9 cellular contexts compared by ENCODE assay signal in the genomic region with DNA sequence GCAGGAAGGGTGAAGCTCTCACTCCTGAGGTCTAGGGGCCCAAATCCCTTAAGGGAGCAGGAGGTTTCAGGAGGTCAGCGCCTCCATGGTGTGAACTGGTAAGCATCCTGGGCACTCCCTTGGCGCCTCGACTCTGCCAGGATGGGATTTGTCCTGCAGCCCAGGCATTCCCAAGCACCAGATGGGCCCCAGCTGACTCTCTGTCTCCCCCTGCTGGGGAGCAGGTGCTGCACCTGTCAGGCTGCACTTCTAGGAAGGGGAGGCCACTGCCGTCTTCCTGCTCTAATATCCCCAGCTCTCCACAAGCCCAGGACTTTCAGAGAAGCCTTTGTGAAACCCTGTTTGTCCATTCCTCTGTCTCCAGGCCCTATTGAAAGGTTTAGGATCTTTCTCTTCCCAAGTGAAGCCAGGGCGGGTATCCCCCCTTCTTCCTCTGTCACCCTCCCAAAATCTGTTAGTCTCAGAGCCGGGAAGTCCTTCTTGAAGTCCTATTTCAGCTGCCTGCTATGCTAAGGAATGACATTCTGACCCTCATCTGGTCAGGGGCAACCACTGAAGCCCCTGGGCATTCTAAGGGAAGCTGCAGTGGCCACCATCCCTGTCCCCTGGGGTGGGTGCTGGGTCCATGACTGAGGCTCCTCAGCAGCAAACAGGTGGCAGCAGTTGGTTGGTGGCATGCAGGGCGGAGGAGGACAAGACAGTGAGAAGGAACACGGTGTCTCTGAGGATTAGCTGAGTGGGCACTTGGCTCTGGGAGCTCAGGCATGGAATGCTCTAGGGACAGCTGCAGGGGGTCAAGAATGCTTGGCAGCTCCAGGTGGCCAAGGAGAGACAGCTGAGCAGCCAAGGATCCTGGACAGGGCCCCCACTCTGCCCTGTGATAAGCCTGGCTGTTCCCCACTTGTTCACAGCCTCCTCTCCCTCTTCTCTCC. TPM values are rescaled to one million over a fixed set of nuclear protein-coding genes. Genes with fewer than 3 reads are reported as not detected.
DNase-seq lines count a peak whose midpoint lies in the region; ATAC-seq and TF ChIP-seq lines count a peak whose summit lies in the region.
"Had no signal": no experiment of that assay in that cellular context is flagged by ENCODE, and none has a peak within 500 bp of the region (broad histone marks: within the 10 kb centered on the region; RNA-seq: fewer than 3 reads in every experiment).

No MANE protein-coding gene starts in this region.

- H3K4me1 ChIP-seq in smooth muscle cell (ENCODE audit: low read depth), result peaks cover 8% of the 10 kb centered on the region

- H2AFZ ChIP-seq in smooth muscle cell (ENCODE audit: low read depth), result no peak overlapping the region

- H3K79me2 ChIP-seq in smooth muscle cell (ENCODE audit: low read depth), result no peaks in the 10 kb centered on the region

- intact Hi-C loops in left ventricle myocardium superior (cut with micrococcal nuclease), result loop anchor here (5.0 kb wide), 1 partner anchor 55 kb away; no protein-coding TSS in a partner anchor

- WGBS in smooth muscle cell (ENCODE audit: low lambda C conversion rate), result 62% methylated on average over 8 of the region's 8 CpGs

- peaks cover 7% of the 10 kb centered on the region for H3F3A ChIP-seq in smooth muscle cell (ENCODE audit: low read depth)

- peak; percentile 80 for ATAC-seq in left ventricle myocardium superior
- ATAC-seq in GM19035 (IDR thresholded peaks at IDR 0.05; ENCODE audit: unreplicated experiment), result no peak

- H3K27me3 ChIP-seq in smooth muscle cell (ENCODE audit: low read depth), result no peaks in the 10 kb centered on the region

- TF ChIP-seq CTCF in smooth muscle cell (IDR thresholded peaks at IDR 0.05; ENCODE audit: borderline replicate concordance, insufficient read depth, poor library complexity, severe bottlenecking), result peak; percentile 68

- DNase-seq in D341Med (ENCODE audit: low spot score) (peak; percentile 93), HPDE6-E6E7 (ENCODE audit: extremely low spot score) (peak; percentile 63), RPMI8226 (peak; percentile 79), left ventricle myocardium superior (peak; percentile 72), smooth muscle cell (lab: John Stamatoyannopoulos, UW; ENCODE audit: unreplicated experiment) (no peak), KG1 (lab: John Stamatoyannopoulos, UW) (no peak)

- peak overlapping the region; percentile 23 for H3K27ac ChIP-seq in angular gyrus (ENCODE audit: low read depth, low read length)
- H3K27ac ChIP-seq in smooth muscle cell (ENCODE audit: low read depth), result no peak overlapping the region

- no peaks in the 10 kb centered on the region for H3K9me3 ChIP-seq in smooth muscle cell (replicated peaks; ENCODE audit: low read depth)

- no peak overlapping the region for H3K9ac ChIP-seq in smooth muscle cell (ENCODE audit: low read depth)

- no peak overlapping the region for H3K4me2 ChIP-seq in smooth muscle cell

- no peak overlapping the region for H3K4me3 ChIP-seq in smooth muscle cell

- no peaks in the 10 kb centered on the region for H4K20me1 ChIP-seq in smooth muscle cell (ENCODE audit: low read depth)

- H3K36me3 ChIP-seq in smooth muscle cell (ENCODE audit: low read depth), result no peaks in the 10 kb centered on the region

RNA-seq across cellular contexts. Expression of gene MYBPH, which starts 3.2 kb away (rescaled TPM):
- total RNA-seq in left ventricle myocardium superior (not detected), smooth muscle cell (0.67 TPM in 1 of 2 replicates, not detected in the other)
- polyA plus RNA-seq in smooth muscle cell, result 0.51 and 1.7 TPM in 2 replicates
- total RNA-seq: activated CD8-positive, alpha-beta memory T cell treated with anti-CD3 and anti-CD28 coated beads for 36 hours had no signal

RNA-seq across cellular contexts. Expression of gene CHI3L1, which starts 14.1 kb away (rescaled TPM):
- total RNA-seq in left ventricle myocardium superior (1.0 TPM), smooth muscle cell (45.4 TPM in 2 replicates)
- 53.6 and 74.7 TPM in 2 replicates for polyA plus RNA-seq in smooth muscle cell
- total RNA-seq: activated CD8-positive, alpha-beta memory T cell treated with anti-CD3 and anti-CD28 coated beads for 36 hours had no signal

RNA-seq across cellular contexts. Expression of gene ADORA1, which starts 44.9 kb away (rescaled TPM):
- total RNA-seq in left ventricle myocardium superior, result 13.5 TPM
- total RNA-seq in smooth muscle cell, result 7.7 and 16.0 TPM in 2 replicates
- polyA plus RNA-seq in smooth muscle cell, result 18.0 and 18.5 TPM in 2 replicates
- total RNA-seq: activated CD8-positive, alpha-beta memory T cell treated with anti-CD3 and anti-CD28 coated beads for 36 hours had no signal

RNA-seq across cellular contexts. Expression of gene CHIT1, which starts 57.0 kb away (rescaled TPM):
- not detected for total RNA-seq in left ventricle myocardium superior
- total RNA-seq in smooth muscle cell, result 0.04 TPM in 1 of 2 replicates, not detected in the other
- polyA plus RNA-seq in smooth muscle cell, result not detected in 2 replicates

Comparison
In these comparisons a context has a peak if more than half of its experiments do, and no peak if none do; other contexts are left out.
1. DNase-seq: peak in D341Med (single experiment), HPDE6-E6E7 (single experiment), RPMI8226 (single experiment) and left ventricle myocardium superior (single experiment); none in smooth muscle cell (single experiment) and KG1 (single experiment).
2. RNA of gene CHI3L1, which starts 14.1 kb away (total RNA-seq): 45.4 TPM in smooth muscle cell; 1.0 TPM in left ventricle myocardium superior (single experiment); every median in the first group is over 10 times any median in the second.